In genomic region chr5:38793099-38793498, GRCh38 we compare ENCODE assay signal across 32 cellular contexts. TPM values are rescaled to one million over a fixed set of nuclear protein-coding genes. Genes with fewer than 3 reads are reported as not detected.
DNase-seq lines count a peak whose midpoint lies in the region; ATAC-seq and TF ChIP-seq lines count a peak whose summit lies in the region.
"Had no signal": no experiment of that assay in that cellular context is flagged by ENCODE, and none has a peak within 500 bp of the region (broad histone marks: within the 10 kb centered on the region; RNA-seq: fewer than 3 reads in every experiment).

No MANE protein-coding gene starts in this region.

- no peak overlapping the region for H3K4me3 ChIP-seq in lung
- H3K4me3 ChIP-seq in tibial nerve: no peak overlapping the region
- H3K4me3 ChIP-seq: A549, ascending aorta, cardiac muscle cell, colonic mucosa, HAP-1, PC-9 had no signal

- H3K4me1 ChIP-seq in lung (ENCODE audit: control insufficient read depth in 2 of 2, insufficient read depth in 2 of 2, low read length in 2 of 2) (peaks cover 1 to 6% of the 10 kb centered on the region in 2 donors), tibial nerve (peaks cover 0 to 30% (median 0%) of the 10 kb centered on the region in 4 donors)
- H3K4me1 ChIP-seq: A549, ascending aorta, colonic mucosa, HAP-1 had no signal

- H3K27me3 ChIP-seq in lung (ENCODE audit: control insufficient read depth, insufficient read depth): no peaks in the 10 kb centered on the region
- H3K27me3 ChIP-seq in tibial nerve: no peaks in the 10 kb centered on the region
- H3K27me3 ChIP-seq: ascending aorta, cardiac muscle cell, colonic mucosa had no signal

- 67 to 73% methylated on average over 3 of the region's 3 CpGs for WGBS in lung, 2 donors
- 79 to 91% methylated on average over 3 of the region's 3 CpGs for WGBS in tibial nerve, 2 donors

- DNase-seq in DMS53 (lab: John Stamatoyannopoulos, UW) (peak; percentile 91), NCI-H187 treated with DMSO at 0.1 percent for 48 hours (lab: John Stamatoyannopoulos, UW) (peak; percentile 98), NCI-H345 treated with DMSO at 0.1 percent for 48 hours (lab: John Stamatoyannopoulos, UW; ENCODE audit: unreplicated experiment) (peak; percentile 60), lung (ENCODE audit: low spot score) (peak; percentile 45), tibial nerve (ENCODE audit: low spot score in 2 of 2) (no peak), GM13976 (ENCODE audit: low spot score) (no peak)
- DNase-seq in stimulated activated CD4-positive, alpha-beta T cell treated with anti-CD3 and anti-CD28 coated beads, Interleukin-15, amount 100 ng/mL, for 24 hours: no peak
- DNase-seq: activated CD4-positive, alpha-beta T cell treated with anti-CD3 and anti-CD28 coated beads, Interleukin-2, amount 50 U/mL, for 4 hours; activated CD8-positive, alpha-beta memory T cell treated with anti-CD3 and anti-CD28 coated beads, Interleukin-2, amount 10 ng/mL, durations not matched to agents 7 days and 5 days; activated gamma-delta T cell treated with Interleukin-2 at 50 U/mL for 16 hours; activated T-cell treated with anti-CD3 and anti-CD28 coated beads, Interleukin-2, amount 50 U/mL, for 4 hours; CD8-positive, alpha-beta T cell; colonic mucosa; effector memory CD4-positive, alpha-beta T cell; hypothalamus; Karpas-422; NCI-H1694 treated with DMSO at 0.1 percent for 48 hours; nephron progenitor cell; NK-92 treated with Interleukin-12 subunit alpha and Interleukin-12 subunit beta, amount 100 ng/mL, for 24 hours; PC-9; stimulated activated CD4-positive, alpha-beta T cell treated with anti-CD3 and anti-CD28 coated beads, Interleukin-4, amount 100 ng/mL, for 24 hours; T-helper 2 cell had no signal

- TF ChIP-seq POLR2A in tibial nerve (IDR thresholded peaks at IDR 0.05): no peak

- H3K36me3 ChIP-seq in lung (ENCODE audit: control insufficient read depth in 2 of 2, insufficient read depth in 2 of 2, low read length in 2 of 2) (no peaks in the 10 kb centered on the region), tibial nerve (no peaks in the 10 kb centered on the region)
- H3K36me3 ChIP-seq: ascending aorta, cardiac muscle cell, colonic mucosa, HAP-1 had no signal

- in situ Hi-C loops in GM13976 (cut with MboI; ENCODE audit: low sequenced_read_pairs, unreplicated experiment): no loop called here

- no peak for TF ChIP-seq EP300 in tibial nerve (IDR thresholded peaks at IDR 0.05)

- ATAC-seq in lung (ENCODE audit: insufficient read depth, low FRiP score) (peak; percentile 38), GM21576 (IDR thresholded peaks at IDR 0.05; ENCODE audit: unreplicated experiment) (no peak)
- ATAC-seq: A549; activated CD4-positive, CD25-positive, alpha-beta regulatory T cell treated with anti-CD3 and anti-CD28 coated beads, Interleukin-2, amount 50 U/mL, for 24 hours; activated CD8-positive, alpha-beta memory T cell treated with anti-CD3 and anti-CD28 coated beads, Interleukin-2, amount 10 ng/mL, durations not matched to agents 7 days and 5 days; activated T-cell treated with anti-CD3 and anti-CD28 coated beads, Interleukin-2, amount 50 U/mL, for 4 hours; CD8-positive, alpha-beta T cell; HepG2; Right ventricle myocardium inferior had no signal

- no peaks in the 10 kb centered on the region for H3K9me3 ChIP-seq in lung (ENCODE audit: control insufficient read depth in 2 of 2, insufficient read depth in 1 of 2, low read length in 1 of 2)
- H3K9me3 ChIP-seq in tibial nerve: no peaks in the 10 kb centered on the region
- H3K9me3 ChIP-seq: A549, ascending aorta, colonic mucosa, HAP-1 had no signal

- TF ChIP-seq CTCF in lung (IDR thresholded peaks at IDR 0.05; ENCODE audit: control extremely low read depth, extremely low read depth): no peak
- TF ChIP-seq CTCF in tibial nerve (IDR thresholded peaks at IDR 0.05): no peak
- TF ChIP-seq CTCF in GM13976 (IDR thresholded peaks at IDR 0.05; ENCODE audit: borderline replicate concordance, control extremely low read depth, extremely low read depth, insufficient read depth, missing control alignments): no peak

- no peak overlapping the region for H3K27ac ChIP-seq in lung (ENCODE audit: low read depth in 1 of 2, low read length in 1 of 2)
- no peak overlapping the region for H3K27ac ChIP-seq in tibial nerve
- H3K27ac ChIP-seq: A549, ascending aorta, cardiac muscle cell, colonic mucosa, epithelial cell of prostate, PC-9 had no signal

RNA-seq across cellular contexts. Expression of gene OSMR, which starts 52.7 kb away (rescaled TPM):
- total RNA-seq in lung (10 to 100 TPM; 51.7 to 72.8 TPM), tibial nerve (10 to 100 TPM; 33.1 to 97.5 (median 42.8) TPM)
- polyA plus RNA-seq in lung: 10 to 100 TPM; 15.4 to 63.0 TPM
- total RNA-seq: activated CD8-positive, alpha-beta memory T cell treated with anti-CD3 and anti-CD28 coated beads, Interleukin-2, amount 10 ng/mL, durations not matched to agents 7 days and 5 days; cardiac muscle cell; CD8-positive, alpha-beta T cell; G401 had no signal

Comparison
In these comparisons a context has a peak if more than half of its experiments do, and no peak if none do; other contexts are left out.
1. DNase-seq: peak in DMS53 (single experiment), NCI-H187 treated with DMSO at 0.1 percent for 48 hours (single experiment), NCI-H345 treated with DMSO at 0.1 percent for 48 hours (single experiment) and lung (single experiment); none in tibial nerve (0 of 2), GM13976 (single experiment) and stimulated activated CD4-positive, alpha-beta T cell treated with anti-CD3 and anti-CD28 coated beads, Interleukin-15, amount 100 ng/mL, for 24 hours (single experiment).